Comparison of ENCODE assay signal across 16 cellular contexts in genomic region chr22:39773503-39773902, GRCh38.
A peak's percentile ranks its signal among the peaks of the same experiment; 100 is the strongest.
DNase-seq lines count a peak whose midpoint lies in the region; ATAC-seq and TF ChIP-seq lines count a peak whose summit lies in the region.
"Had no signal": no experiment of that assay in that cellular context is flagged by ENCODE, and none has a peak within 500 bp of the region (broad histone marks: within the 10 kb centered on the region; RNA-seq: fewer than 3 reads in every experiment).

No MANE protein-coding gene starts in this region.

- peak overlapping the region; percentile 53 for H3K4me2 ChIP-seq in DND-41 (ENCODE audit: insufficient read depth, low read length)
- H3K4me2 ChIP-seq: neural progenitor cell had no signal

- no peaks in the 10 kb centered on the region; the same call in 1 of the 2 replicates for H3K36me3 ChIP-seq in DND-41 (ENCODE audit: insufficient read depth, low read length)
- H3K36me3 ChIP-seq in mesodermal cell (ENCODE audit: control insufficient read depth, insufficient read depth, low read length) = no peaks in the 10 kb centered on the region
- H3K36me3 ChIP-seq: brain microvascular endothelial cell, neural progenitor cell, thyroid gland had no signal

- TF ChIP-seq CTCF in DND-41 (IDR thresholded peaks at IDR 0.05; ENCODE audit: borderline replicate concordance, extremely low read depth, low read length, poor library complexity, severe bottlenecking) (no peak), VCaP (conservative IDR thresholded peaks at IDR 0.05) (no peak)

- H3K79me2 ChIP-seq in DND-41 (ENCODE audit: insufficient read depth, low read length) = no peaks in the 10 kb centered on the region

- peaks cover 0 to 6% of the 10 kb centered on the region in 2 donors for H3K36me3 Mint-ChIP-seq in activated T-cell treated with anti-CD3 and anti-CD28 coated beads, Interleukin-2, amount 50 U/mL, for 72 hours (ENCODE audit: insufficient read depth in 2 of 2)
- H3K36me3 Mint-ChIP-seq: CD14-positive monocyte, neural progenitor cell had no signal

- H3K27ac Mint-ChIP-seq in activated T-cell treated with anti-CD3 and anti-CD28 coated beads, Interleukin-2, amount 50 U/mL, for 72 hours = no peak overlapping the region
- H3K27ac Mint-ChIP-seq: CD14-positive monocyte, neural progenitor cell had no signal

- H3K4me3 Mint-ChIP-seq in activated T-cell treated with anti-CD3 and anti-CD28 coated beads, Interleukin-2, amount 50 U/mL, for 72 hours = peak overlapping the region; percentile 18 to 39
- H3K4me3 Mint-ChIP-seq: CD14-positive monocyte, neural progenitor cell had no signal

- no peaks in the 10 kb centered on the region for H4K20me1 ChIP-seq in DND-41 (ENCODE audit: insufficient read depth, low read length)

- peak overlapping the region; percentile 71 for H3K27ac ChIP-seq in DND-41 (ENCODE audit: low read length)
- H3K27ac ChIP-seq in VCaP = peak overlapping the region; percentile 49
- H3K27ac ChIP-seq in mesodermal cell (ENCODE audit: low read depth, low read length, severe bottlenecking) = peak overlapping the region; percentile 26
- H3K27ac ChIP-seq: brain microvascular endothelial cell, neural progenitor cell, thyroid gland had no signal

- H3K9me3 ChIP-seq in DND-41 (ENCODE audit: insufficient read depth, low read length, severe bottlenecking) (no peaks in the 10 kb centered on the region), mesodermal cell (ENCODE audit: control insufficient read depth, low read length) (no peaks in the 10 kb centered on the region)
- H3K9me3 ChIP-seq: thyroid gland had no signal

- no peaks in the 10 kb centered on the region for H3K27me3 ChIP-seq in DND-41 (ENCODE audit: insufficient read depth, low read length, poor library complexity)
- H3K27me3 ChIP-seq: thyroid gland had no signal

- peak overlapping the region; percentile 41 for H3K9ac ChIP-seq in DND-41 (ENCODE audit: low read depth, low read length)
- H3K9ac ChIP-seq: neural progenitor cell had no signal

- no peak for ATAC-seq in activated T-cell treated with anti-CD3 and anti-CD28 coated beads, Interleukin-2, amount 50 U/mL, for 72 hours (replicated peaks in 1 of 2)
- no peak for ATAC-seq in DND-41 (ENCODE audit: insufficient read depth, low read depth)

- peaks cover 0 to 3% of the 10 kb centered on the region in 2 donors for H3K9me3 Mint-ChIP-seq in activated T-cell treated with anti-CD3 and anti-CD28 coated beads, Interleukin-2, amount 50 U/mL, for 72 hours
- H3K9me3 Mint-ChIP-seq: neural progenitor cell had no signal

- H3K4me1 Mint-ChIP-seq in activated T-cell treated with anti-CD3 and anti-CD28 coated beads, Interleukin-2, amount 50 U/mL, for 72 hours (ENCODE audit: low read depth) = peaks cover 41% of the 10 kb centered on the region
- H3K4me1 Mint-ChIP-seq: neural progenitor cell had no signal

- no peaks in the 10 kb centered on the region for H3K27me3 Mint-ChIP-seq in activated T-cell treated with anti-CD3 and anti-CD28 coated beads, Interleukin-2, amount 50 U/mL, for 72 hours (ENCODE audit: low read depth)

- no peak for DNase-seq in activated T-cell treated with anti-CD3 and anti-CD28 coated beads, Interleukin-2, amount 50 U/mL, for 72 hours
- no peak for DNase-seq in activated T-cell treated with anti-CD3 and anti-CD28 coated beads, Interleukin-2, amount 50 U/mL, for 48 hours
- DNase-seq in DND-41 = no peak
- DNase-seq in globus pallidus (ENCODE audit: low spot score) = no peak
- no peak for DNase-seq in DMS53 (lab: John Stamatoyannopoulos, UW)
- no peak for DNase-seq in pons (ENCODE audit: low spot score)
- DNase-seq: brain microvascular endothelial cell, glutamatergic neuron, NCI-H1105, NCI-H2029 treated with DMSO at 0.1 percent for 48 hours, T1000 had no signal

- H2AFZ ChIP-seq in DND-41 (ENCODE audit: low read depth, low read length) = peak overlapping the region; percentile 58
- H2AFZ ChIP-seq: neural progenitor cell had no signal

- H3K4me1 ChIP-seq in DND-41 (ENCODE audit: insufficient read depth, low read length) = peaks cover 60% of the 10 kb centered on the region
- peaks cover 13% of the 10 kb centered on the region for H3K4me1 ChIP-seq in mesodermal cell (ENCODE audit: control insufficient read depth, insufficient read depth, low read length, poor library complexity, severe bottlenecking)
- H3K4me1 ChIP-seq: neural progenitor cell, thyroid gland had no signal

- H3K4me3 ChIP-seq in DND-41 (ENCODE audit: low read depth in 1 of 2, low read length in 2 of 2) (peak overlapping the region in 1 of 2 experiments; percentile 33; a peak in 2 of 4 replicates), mesodermal cell (ENCODE audit: extremely low read depth, insufficient read depth, low read length, poor library complexity, severe bottlenecking) (no peak overlapping the region)
- H3K4me3 ChIP-seq: neural progenitor cell, thyroid gland had no signal
